In genomic region chr7:116180302-116180701, GRCh38 we compare ENCODE assay signal across 8 cellular contexts. TPM values are rescaled to one million over a fixed set of nuclear protein-coding genes. Genes with fewer than 3 reads are reported as not detected.
DNase-seq lines count a peak whose midpoint lies in the region; ATAC-seq and TF ChIP-seq lines count a peak whose summit lies in the region.

No MANE protein-coding gene starts in this region.

- ATAC-seq in GM19035 (IDR thresholded peaks at IDR 0.05; ENCODE audit: unreplicated experiment) (peak; percentile 91), HG03108 (IDR thresholded peaks at IDR 0.05; ENCODE audit: unreplicated experiment) (peak; percentile 76)

- H3K79me2 ChIP-seq in OCI-LY1 (ENCODE audit: insufficient read depth, low read length), result no peaks in the 10 kb centered on the region

- H3K9me3 ChIP-seq in OCI-LY1 (ENCODE audit: low read length) (peaks cover 9% of the 10 kb centered on the region), breast epithelium (no peaks in the 10 kb centered on the region)

- no peak overlapping the region for H3K9ac ChIP-seq in OCI-LY1 (ENCODE audit: low read length)

- DNase-seq in NCI-H146 (lab: John Stamatoyannopoulos, UW) (peak; percentile 6), NCI-H146 treated with DMSO at 0.1 percent for 48 hours (lab: John Stamatoyannopoulos, UW; ENCODE audit: unreplicated experiment) (no peak), breast epithelium (ENCODE audit: low spot score in 2 of 2) (no peak), left kidney (ENCODE audit: low read depth, low spot score) (peak; percentile 79), NCI-H128 (lab: John Stamatoyannopoulos, UW; ENCODE audit: unreplicated experiment) (no peak)

- TF ChIP-seq CTCF in OCI-LY1 (IDR thresholded peaks at IDR 0.05; ENCODE audit: low read length), result peak; percentile 98
- TF ChIP-seq CTCF in breast epithelium (IDR thresholded peaks at IDR 0.05), result peak; percentile 47 to 76 (median 73)

- H3K27me3 ChIP-seq in OCI-LY1 (ENCODE audit: insufficient read depth, low read length), result no peaks in the 10 kb centered on the region; the same call in 1 of the 2 replicates
- no peaks in the 10 kb centered on the region for H3K27me3 ChIP-seq in breast epithelium

- H4K20me1 ChIP-seq in OCI-LY1 (ENCODE audit: insufficient read depth, low read length), result no peaks in the 10 kb centered on the region

- H3K9me2 ChIP-seq in OCI-LY1 (ENCODE audit: low read depth, low read length), result no peaks in the 10 kb centered on the region

- intact Hi-C loops in breast epithelium (cut with DNase I; ENCODE audit: low total_unique reads), result loop anchor here (10.0 kb wide), 1 partner anchor 54 kb away; no protein-coding TSS in a partner anchor

- no peaks in the 10 kb centered on the region for H3F3A ChIP-seq in OCI-LY1 (ENCODE audit: insufficient read depth, low read length)

- no peak for TF ChIP-seq POLR2A in breast epithelium (IDR thresholded peaks at IDR 0.05)

- H2AFZ ChIP-seq in OCI-LY1 (ENCODE audit: low read length), result no peak overlapping the region

- no peak overlapping the region for H3K4me2 ChIP-seq in OCI-LY1 (ENCODE audit: low read length)

- H3K4me3 ChIP-seq in OCI-LY1 (ENCODE audit: low read depth, low read length, poor library complexity, severe bottlenecking) (no peak overlapping the region), breast epithelium (no peak overlapping the region)

- H3K27ac ChIP-seq in OCI-LY1 (ENCODE audit: low read depth, low read length, poor library complexity, severe bottlenecking) (no peak overlapping the region), breast epithelium (no peak overlapping the region)

- H3K4me1 ChIP-seq in OCI-LY1 (ENCODE audit: insufficient read depth, low read length, severe bottlenecking), result no peaks in the 10 kb centered on the region
- no peaks in the 10 kb centered on the region for H3K4me1 ChIP-seq in breast epithelium

- H3K36me3 ChIP-seq in OCI-LY1 (ENCODE audit: insufficient read depth, low read length), result no peaks in the 10 kb centered on the region
- no peaks in the 10 kb centered on the region for H3K36me3 ChIP-seq in breast epithelium

RNA-seq across cellular contexts. Expression of gene TES, which starts 30.0 kb away (rescaled TPM):
- 100 to 1,000 TPM in 1 of 3 donors, 10 to 100 TPM in 2; 29.0 to 146 (median 88.5) TPM for total RNA-seq in breast epithelium

Comparison
In these comparisons a context has a peak if more than half of its experiments do, and no peak if none do; other contexts are left out.
1. DNase-seq: peak in NCI-H146 (single experiment) and left kidney (single experiment); none in NCI-H146 treated with DMSO at 0.1 percent for 48 hours (single experiment), breast epithelium (0 of 2) and NCI-H128 (single experiment).